In the genomic region with DNA sequence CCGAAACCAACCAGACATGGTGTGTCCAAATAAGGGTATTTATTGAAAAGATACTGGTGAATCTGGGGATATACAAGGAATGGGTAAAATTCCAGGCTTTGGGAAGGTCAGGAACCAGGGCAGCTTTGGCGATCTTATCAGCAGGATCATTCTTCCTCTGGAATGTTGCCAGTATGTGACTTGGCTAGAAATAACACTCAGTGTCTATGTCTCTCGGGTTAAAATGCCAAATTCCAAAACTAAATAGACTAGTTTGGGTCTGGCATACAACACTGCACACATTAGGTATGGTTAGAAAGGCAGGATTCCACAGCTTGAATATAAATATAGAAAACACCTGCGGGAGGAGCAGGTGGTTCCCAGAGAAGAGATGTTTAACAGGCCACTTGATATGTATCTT, we compare ENCODE assay signal across 20 cellular contexts.
DNase-seq lines count a peak whose midpoint lies in the region; ATAC-seq, FAIRE-seq and TF ChIP-seq lines count a peak whose summit lies in the region.
"Had no signal": no experiment of that assay in that cellular context is flagged by ENCODE, and none has a peak within 500 bp of the region (broad histone marks: within the 10 kb centered on the region; RNA-seq: fewer than 3 reads in every experiment).

No MANE protein-coding gene starts in this region.

- 38 to 40% methylated on average over 4 of the region's 4 CpGs for WGBS in tibial nerve, 2 donors

- H3K4me3 Mint-ChIP-seq in Caco-2 (ENCODE audit: unreplicated experiment) = peak overlapping the region; percentile 39
- H3K4me3 Mint-ChIP-seq in activated naive CD4-positive, alpha-beta T cell treated with anti-CD3 and anti-CD28 coated beads for 36 hours = no peak overlapping the region
- H3K4me3 Mint-ChIP-seq: B cell; central memory CD8-positive, alpha-beta T cell; effector memory CD8-positive, alpha-beta T cell had no signal

- intact Hi-C loops in Caco-2 (cut with micrococcal nuclease; ENCODE audit: unreplicated experiment) = no loop called here
- intact Hi-C loops in activated naive CD4-positive, alpha-beta T cell treated with anti-CD3 and anti-CD28 coated beads for 36 hours (cut with micrococcal nuclease) = loop anchor here (5.0 kb wide), 2 partner anchors 249 to 1514 kb away; partner anchors contain the start of gene NECTIN3
- intact Hi-C loops in A673 (cut with micrococcal nuclease; ENCODE audit: unreplicated experiment) = no loop called here

- peak; percentile 87 for FAIRE-seq in H54 (lab: Jason Lieb, UNC)

- H3K4me3 ChIP-seq in Caco-2 (ENCODE audit: low read depth, low read length) (no peak overlapping the region), tibial nerve (no peak overlapping the region), A673 (ENCODE audit: low read depth, low read length, poor library complexity, severe bottlenecking) (no peak overlapping the region)
- H3K4me3 ChIP-seq: thoracic aorta had no signal

- peak overlapping the region; percentile 28 for H3K27ac Mint-ChIP-seq in Caco-2 (ENCODE audit: unreplicated experiment)
- no peak overlapping the region for H3K27ac Mint-ChIP-seq in activated naive CD4-positive, alpha-beta T cell treated with anti-CD3 and anti-CD28 coated beads for 36 hours
- H3K27ac Mint-ChIP-seq: B cell; effector memory CD8-positive, alpha-beta T cell had no signal

- no peaks in the 10 kb centered on the region for H3K27me3 Mint-ChIP-seq in Caco-2 (ENCODE audit: insufficient read depth, unreplicated experiment)
- no peaks in the 10 kb centered on the region for H3K27me3 Mint-ChIP-seq in activated naive CD4-positive, alpha-beta T cell treated with anti-CD3 and anti-CD28 coated beads for 36 hours (ENCODE audit: low read depth)
- H3K27me3 Mint-ChIP-seq: B cell; central memory CD8-positive, alpha-beta T cell; effector memory CD8-positive, alpha-beta T cell had no signal

- peaks cover 8% of the 10 kb centered on the region for H3K9me3 Mint-ChIP-seq in Caco-2 (ENCODE audit: unreplicated experiment)
- peaks cover 3% of the 10 kb centered on the region for H3K9me3 Mint-ChIP-seq in activated naive CD4-positive, alpha-beta T cell treated with anti-CD3 and anti-CD28 coated beads for 36 hours
- H3K9me3 Mint-ChIP-seq: central memory CD8-positive, alpha-beta T cell; effector memory CD8-positive, alpha-beta T cell had no signal

- ATAC-seq in left lobe of liver = peak; percentile 89
- ATAC-seq: effector memory CD8-positive, alpha-beta T cell had no signal

- H3K36me3 ChIP-seq in Caco-2 (ENCODE audit: control insufficient read depth, insufficient read depth, low read length) (no peaks in the 10 kb centered on the region), tibial nerve (no peaks in the 10 kb centered on the region), A673 (ENCODE audit: insufficient read depth, low read length, poor library complexity, severe bottlenecking) (no peaks in the 10 kb centered on the region)
- H3K36me3 ChIP-seq: thoracic aorta had no signal

- H3K9me3 ChIP-seq in Caco-2 (no peaks in the 10 kb centered on the region), tibial nerve (no peaks in the 10 kb centered on the region), A673 (ENCODE audit: low read depth, low read length, poor library complexity, severe bottlenecking) (no peaks in the 10 kb centered on the region)
- H3K9me3 ChIP-seq: thoracic aorta had no signal

- TF ChIP-seq POLR2A in H54 (IDR thresholded peaks at IDR 0.05; ENCODE audit: low read depth, low read length) = no peak
- no peak for TF ChIP-seq POLR2A in tibial nerve (IDR thresholded peaks at IDR 0.05)

- H3K4me1 Mint-ChIP-seq in Caco-2 (ENCODE audit: low read depth, unreplicated experiment) = peaks cover 20% of the 10 kb centered on the region
- H3K4me1 Mint-ChIP-seq in activated naive CD4-positive, alpha-beta T cell treated with anti-CD3 and anti-CD28 coated beads for 36 hours (ENCODE audit: low read depth) = peaks cover 34% of the 10 kb centered on the region

- H3K27me3 ChIP-seq in Caco-2 (replicated peaks; ENCODE audit: control insufficient read depth, insufficient read depth, low read length) (no peaks in the 10 kb centered on the region), tibial nerve (no peaks in the 10 kb centered on the region), A673 (replicated peaks; ENCODE audit: insufficient read depth, low read depth, low read length, poor library complexity) (no peaks in the 10 kb centered on the region)

- H3K36me3 Mint-ChIP-seq in Caco-2 (ENCODE audit: insufficient read depth, unreplicated experiment) = no peaks in the 10 kb centered on the region
- H3K36me3 Mint-ChIP-seq in activated naive CD4-positive, alpha-beta T cell treated with anti-CD3 and anti-CD28 coated beads for 36 hours (ENCODE audit: low read depth) = no peaks in the 10 kb centered on the region

- BruUV-seq in Caco-2 (replicated peaks; lab: Mats Ljungman, UMichigan) = no TSS peak
- BruUV-seq in A673 (replicated peaks; lab: Mats Ljungman, UMichigan) = no TSS peak

- H3K4me1 ChIP-seq in Caco-2 (peaks cover 8% of the 10 kb centered on the region; the same call in 1 of the 2 replicates), tibial nerve (no peaks in the 10 kb centered on the region), A673 (ENCODE audit: insufficient read depth, low read length, poor library complexity, severe bottlenecking) (no peaks in the 10 kb centered on the region)

- DNase-seq in Caco-2 = no peak
- DNase-seq in H54 (ENCODE audit: insufficient read length, low spot score) = no peak
- DNase-seq in NCI-H526 (lab: John Stamatoyannopoulos, UW) = peak; percentile 73 to 78
- peak; percentile 46 for DNase-seq in left lobe of liver (ENCODE audit: low spot score)
- no peak for DNase-seq in tibial nerve (ENCODE audit: low spot score in 2 of 2)
- no peak for DNase-seq in activated naive CD4-positive, alpha-beta T cell treated with anti-CD3 and anti-CD28 coated beads for 36 hours
- DNase-seq in A673 (ENCODE audit: low spot score) = no peak
- DNase-seq: activated CD4-positive, CD25-positive, alpha-beta regulatory T cell; amniotic stem cell; effector memory CD8-positive, alpha-beta T cell; KBM-7; NCI-H1436; NCI-H748 treated with DMSO at 0.1 percent for 48 hours; RPMI8226; small intestine; stimulated activated CD4-positive, alpha-beta T cell treated with anti-CD3 and anti-CD28 coated beads, Interleukin-4, amount 100 ng/mL, for 4 hours; T-helper 1 cell had no signal

- TF ChIP-seq CTCF in Caco-2 (IDR thresholded peaks at IDR 0.05; ENCODE audit: insufficient read depth in 1 of 2, low read depth in 1 of 2, low read length in 1 of 2, severe bottlenecking in 1 of 2, unreplicated experiment in 1 of 2) = no peak
- no peak for TF ChIP-seq CTCF in tibial nerve (IDR thresholded peaks at IDR 0.05)
- TF ChIP-seq CTCF in A673 (conservative IDR thresholded peaks at IDR 0.05; ENCODE audit: low read depth, low read length) = no peak

- H3K27ac ChIP-seq in tibial nerve (no peak overlapping the region), A673 (ENCODE audit: low read depth, low read length, poor library complexity, severe bottlenecking) (no peak overlapping the region)
- H3K27ac ChIP-seq: thoracic aorta had no signal

- CTCF ChIA-PET in Caco-2 (lab: Charles Lee) = no interaction called here
- CTCF ChIA-PET in activated naive CD4-positive, alpha-beta T cell treated with anti-CD3 and anti-CD28 coated beads for 36 hours (lab: Charles Lee) = interaction anchor here (1.0 kb wide), 1 partner anchor 217 kb away, joined by 3 read pairs; no protein-coding TSS in a partner anchor
- CTCF ChIA-PET in A673 (lab: Charles Lee) = no interaction called here

- POLR2A ChIA-PET in Caco-2 (lab: Charles Lee) = interaction anchor here (0.6 kb wide), 2 partner anchors 168 to 342 kb away, joined by 3 to 5 read pairs; no protein-coding TSS in a partner anchor
- POLR2A ChIA-PET in A673 (lab: Charles Lee; ENCODE audit: low non-redundant PET) = no interaction called here

- no peak for TF ChIP-seq EP300 in tibial nerve (IDR thresholded peaks at IDR 0.05)

Comparison
In these comparisons a context has a peak if more than half of its experiments do, and no peak if none do; other contexts are left out.
1. DNase-seq: peak in NCI-H526 (2 of 2) and left lobe of liver (single experiment); none in Caco-2 (0 of 2), H54 (single experiment), tibial nerve (0 of 2), activated naive CD4-positive, alpha-beta T cell treated with anti-CD3 and anti-CD28 coated beads for 36 hours (single experiment) and A673 (single experiment).